8 cellular contexts compared by ENCODE assay signal in genomic region chr5:157303667-157304327, GRCh38. TPM values are rescaled to one million over a fixed set of nuclear protein-coding genes. Genes with fewer than 3 reads are reported as not detected.
DNase-seq lines count a peak whose midpoint lies in the region; ATAC-seq and TF ChIP-seq lines count a peak whose summit lies in the region.

No MANE protein-coding gene starts in this region.

- ATAC-seq in CD8-positive, alpha-beta T cell, result peak; percentile 68
- ATAC-seq in memory B cell (ENCODE audit: low read depth), result no peak
- ATAC-seq in HG02870 (IDR thresholded peaks at IDR 0.05; ENCODE audit: unreplicated experiment), result no peak
- no peak for ATAC-seq in GM19035 (IDR thresholded peaks at IDR 0.05; ENCODE audit: unreplicated experiment)

- POLR2A ChIA-PET in CD8-positive, alpha-beta T cell (lab: Charles Lee), result interaction anchor here (1.1 to 1.8 kb wide), 7 partner anchors 21 to 161 kb away, joined by 3 to 17 read pairs (median 4); partner anchors contain the start of gene MED7

- H3K9me3 ChIP-seq in CD8-positive, alpha-beta T cell (ENCODE audit: low read length), result no peaks in the 10 kb centered on the region
- H3K9me3 ChIP-seq in NT2/D1 (ENCODE audit: insufficient read depth, low read length), result no peaks in the 10 kb centered on the region

- CTCF ChIA-PET in CD8-positive, alpha-beta T cell (lab: Charles Lee), result interaction anchor here (0.7 to 2.9 kb wide), 15 partner anchors 9 to 154 kb away, joined by 3 to 11 read pairs (median 4); no protein-coding TSS in a partner anchor

- H3K36me3 Mint-ChIP-seq in CD8-positive, alpha-beta T cell, result peaks cover 93% of the 10 kb centered on the region
- peaks cover 40% of the 10 kb centered on the region for H3K36me3 Mint-ChIP-seq in memory B cell

- H3K27me3 Mint-ChIP-seq in CD8-positive, alpha-beta T cell (ENCODE audit: low read depth), result no peaks in the 10 kb centered on the region
- no peaks in the 10 kb centered on the region for H3K27me3 Mint-ChIP-seq in memory B cell

- DNase-seq in CD8-positive, alpha-beta T cell, result peak; percentile 37 to 77 (median 56)
- peak; percentile 23 for DNase-seq in NT2/D1 (ENCODE audit: low read depth, low spot score)
- DNase-seq in activated naive CD4-positive, alpha-beta T cell treated with Interleukin-2 at 50 U/mL for 16 hours, result peak; percentile 50
- DNase-seq in memory B cell (ENCODE audit: low spot score in 2 of 2), result no peak
- DNase-seq in DMS114 treated with DMSO at 0.1 percent for 48 hours (lab: John Stamatoyannopoulos, UW; ENCODE audit: unreplicated experiment), result no peak
- DNase-seq in DMS79 (lab: John Stamatoyannopoulos, UW), result no peak

- peaks cover 52% of the 10 kb centered on the region for H3K36me3 ChIP-seq in CD8-positive, alpha-beta T cell (ENCODE audit: insufficient read depth, low read length)
- H3K36me3 ChIP-seq in NT2/D1 (ENCODE audit: insufficient read depth, insufficient read length, low read length), result peaks cover 4% of the 10 kb centered on the region

- H3K4me3 Mint-ChIP-seq in CD8-positive, alpha-beta T cell, result peak overlapping the region; percentile 64
- H3K4me3 Mint-ChIP-seq in memory B cell, result no peak overlapping the region

- peaks cover 64% of the 10 kb centered on the region for H3K4me1 Mint-ChIP-seq in CD8-positive, alpha-beta T cell (ENCODE audit: low read depth)
- H3K4me1 Mint-ChIP-seq in memory B cell, result peaks cover 24% of the 10 kb centered on the region

- peak overlapping the region; percentile 95 for H3K27ac Mint-ChIP-seq in CD8-positive, alpha-beta T cell
- peak overlapping the region; percentile 62 for H3K27ac Mint-ChIP-seq in memory B cell

- peaks cover 66% of the 10 kb centered on the region for H3K4me1 ChIP-seq in CD8-positive, alpha-beta T cell (ENCODE audit: insufficient read depth, low read length)
- no peaks in the 10 kb centered on the region for H3K4me1 ChIP-seq in NT2/D1 (ENCODE audit: insufficient read depth, insufficient read length)

- H3K9ac ChIP-seq in NT2/D1 (ENCODE audit: insufficient read length, low read depth), result no peak overlapping the region

- peak overlapping the region; percentile 17 for H3K27ac ChIP-seq in CD8-positive, alpha-beta T cell (ENCODE audit: low read depth, low read length)

- intact Hi-C loops in CD8-positive, alpha-beta T cell (cut with DNase I, micrococcal nuclease), result loop anchor here (1.0 to 2.0 kb wide), 3 partner anchors 9 to 37 kb away; partner anchors contain the start of gene CYFIP2 (in 1 of the 2)

- no peaks in the 10 kb centered on the region for H3K27me3 ChIP-seq in CD8-positive, alpha-beta T cell (ENCODE audit: insufficient read depth, low read length)
- H3K27me3 ChIP-seq in NT2/D1 (ENCODE audit: insufficient read depth, insufficient read length), result no peaks in the 10 kb centered on the region

- no peaks in the 10 kb centered on the region for H3K9me3 Mint-ChIP-seq in CD8-positive, alpha-beta T cell
- no peaks in the 10 kb centered on the region for H3K9me3 Mint-ChIP-seq in memory B cell

- H3K4me3 ChIP-seq in CD8-positive, alpha-beta T cell (ENCODE audit: low read depth, low read length), result peak overlapping the region; percentile 6
- H3K4me3 ChIP-seq in NT2/D1 (ENCODE audit: insufficient read length, low read depth), result no peak overlapping the region

- peak; percentile 53 for TF ChIP-seq CTCF in CD8-positive, alpha-beta T cell (IDR thresholded peaks at IDR 0.05)

RNA-seq across cellular contexts. Expression of gene CYFIP2, which starts 37.9 kb away (rescaled TPM):
- total RNA-seq in CD8-positive, alpha-beta T cell, result 100 to 1,000 TPM; 270 to 304 TPM

Comparison
In these comparisons a context has a peak if more than half of its experiments do, and no peak if none do; other contexts are left out.
1. DNase-seq: peak in CD8-positive, alpha-beta T cell (7 of 7), NT2/D1 (single experiment) and activated naive CD4-positive, alpha-beta T cell treated with Interleukin-2 at 50 U/mL for 16 hours (single experiment); none in memory B cell (0 of 2), DMS114 treated with DMSO at 0.1 percent for 48 hours (single experiment) and DMS79 (single experiment).